31 cellular contexts compared by ENCODE assay signal in genomic region chr1:208641881-208642280, GRCh38.
DNase-seq lines count a peak whose midpoint lies in the region; ATAC-seq and TF ChIP-seq lines count a peak whose summit lies in the region.
"Had no signal": no experiment of that assay in that cellular context is flagged by ENCODE, and none has a peak within 500 bp of the region (broad histone marks: within the 10 kb centered on the region; RNA-seq: fewer than 3 reads in every experiment).

No MANE protein-coding gene starts in this region.

- no peaks in the 10 kb centered on the region for H3F3A ChIP-seq in GM23338 (replicated peaks; ENCODE audit: low read depth)

- no peak for TF ChIP-seq CTCF in GM23338 (conservative IDR thresholded peaks at IDR 0.05; ENCODE audit: low read depth in 2 of 2)

- no CpG with 5 or more reads among the region's 3 CpGs for WGBS in mesendoderm (ENCODE audit: extremely low coverage, insufficient coverage, low lambda C conversion rate)

- no peak overlapping the region for H3K27ac Mint-ChIP-seq in naive thymus-derived CD8-positive, alpha-beta T cell
- no peak overlapping the region for H3K27ac Mint-ChIP-seq in GM23338
- H3K27ac Mint-ChIP-seq: activated CD8-positive, alpha-beta memory T cell treated with anti-CD3 and anti-CD28 coated beads, Interleukin-2, amount 10 ng/mL, durations not matched to agents 7 days and 5 days; activated naive CD8-positive, alpha-beta T cell treated with anti-CD3 and anti-CD28 coated beads, Interleukin-2, amount 50 U/mL, for 24 hours; H9; naive thymus-derived CD4-positive, alpha-beta T cell; T-helper 1 cell treated with Interleukin-12 subunit alpha and Interleukin-12 subunit beta and Interleukin-4 antibody, amounts not matched to agents 30 μg/mL and 1 μg/mL, for 36 hours had no signal

- H3K9me2 ChIP-seq in GM23338 (ENCODE audit: insufficient read depth) = no peaks in the 10 kb centered on the region; the same call in 1 of the 2 replicates
- H3K9me2 ChIP-seq: SK-N-SH had no signal

- no peak overlapping the region for H3K56ac ChIP-seq in mesendoderm (ENCODE audit: low read length)

- H3K4ac ChIP-seq in mesendoderm (ENCODE audit: low read depth, low read length) = no peak overlapping the region

- H4K5ac ChIP-seq in mesendoderm (ENCODE audit: low read length) = peak overlapping the region; percentile 5

- DNase-seq in mesendoderm (no peak), HuH-7.5 (ENCODE audit: low spot score) (no peak), GM23338 (ENCODE audit: low spot score) (no peak)
- DNase-seq in naive thymus-derived CD8-positive, alpha-beta T cell = no peak
- DNase-seq: activated CD4-positive, CD25-positive, alpha-beta regulatory T cell; activated CD8-positive, alpha-beta memory T cell treated with anti-CD3 and anti-CD28 coated beads, Interleukin-2, amount 10 ng/mL, durations not matched to agents 7 days and 5 days; activated naive CD8-positive, alpha-beta T cell treated with anti-CD3 and anti-CD28 coated beads, Interleukin-2, amount 50 U/mL, for 24 hours; activated T-cell treated with anti-CD3 and anti-CD28 coated beads, Interleukin-2, amount 50 U/mL, for 48 hours; CD8-positive, alpha-beta memory T cell; H9; hippocampal formation; KBM-7; lower lobe of right lung; naive thymus-derived CD4-positive, alpha-beta T cell; NCI-H1417 treated with DMSO at 0.1 percent for 48 hours; NCI-H2029 treated with DMSO at 0.1 percent for 48 hours; NCI-H2227 treated with DMSO at 0.1 percent for 48 hours; NCI-H526 treated with DMSO at 0.1 percent for 48 hours; nucleus accumbens; PC-3; SK-N-SH; stimulated activated CD4-positive, alpha-beta T cell treated with anti-CD3 and anti-CD28 coated beads, Interleukin-4, amount 100 ng/mL, for 24 hours; thyroid gland had no signal

- no peak overlapping the region for H2BK5ac ChIP-seq in mesendoderm (ENCODE audit: low read length)

- no peaks in the 10 kb centered on the region for H3K79me1 ChIP-seq in mesendoderm (ENCODE audit: low read length)

- ATAC-seq in GM18867 (IDR thresholded peaks at IDR 0.05; ENCODE audit: unreplicated experiment) = peak; percentile 53
- ATAC-seq in GM19463 (IDR thresholded peaks at IDR 0.05; ENCODE audit: unreplicated experiment) = peak; percentile 56
- ATAC-seq in HG02870 (IDR thresholded peaks at IDR 0.05; ENCODE audit: unreplicated experiment) = peak; percentile 50
- no peak for ATAC-seq in naive thymus-derived CD8-positive, alpha-beta T cell
- ATAC-seq in GM23338 = no peak
- ATAC-seq: activated CD8-positive, alpha-beta memory T cell treated with anti-CD3 and anti-CD28 coated beads, Interleukin-2, amount 10 ng/mL, durations not matched to agents 7 days and 5 days; activated naive CD8-positive, alpha-beta T cell treated with anti-CD3 and anti-CD28 coated beads, Interleukin-2, amount 50 U/mL, for 24 hours; gastroesophageal sphincter; lower lobe of right lung; naive thymus-derived CD4-positive, alpha-beta T cell; PC-3; sciatic nerve had no signal

- no peaks in the 10 kb centered on the region for H3K4me1 Mint-ChIP-seq in naive thymus-derived CD8-positive, alpha-beta T cell
- peaks cover 12% of the 10 kb centered on the region for H3K4me1 Mint-ChIP-seq in GM23338
- H3K4me1 Mint-ChIP-seq: activated CD8-positive, alpha-beta memory T cell treated with anti-CD3 and anti-CD28 coated beads, Interleukin-2, amount 10 ng/mL, durations not matched to agents 7 days and 5 days; activated naive CD8-positive, alpha-beta T cell treated with anti-CD3 and anti-CD28 coated beads, Interleukin-2, amount 50 U/mL, for 24 hours; CD8-positive, alpha-beta memory T cell; naive thymus-derived CD4-positive, alpha-beta T cell had no signal

- H2BK15ac ChIP-seq in mesendoderm (replicated peaks; ENCODE audit: low read depth) = no peak overlapping the region

- POLR2A ChIA-PET in naive thymus-derived CD8-positive, alpha-beta T cell (lab: Charles Lee) = no interaction called here

- no peaks in the 10 kb centered on the region for H3K79me2 ChIP-seq in mesendoderm (ENCODE audit: control insufficient read depth, insufficient read depth, low read length)
- H3K79me2 ChIP-seq in GM23338 (replicated peaks; ENCODE audit: insufficient read depth) = no peaks in the 10 kb centered on the region

- no peaks in the 10 kb centered on the region for H3K36me3 Mint-ChIP-seq in naive thymus-derived CD8-positive, alpha-beta T cell
- no peaks in the 10 kb centered on the region for H3K36me3 Mint-ChIP-seq in GM23338 (ENCODE audit: low read depth)
- H3K36me3 Mint-ChIP-seq: activated CD8-positive, alpha-beta memory T cell treated with anti-CD3 and anti-CD28 coated beads, Interleukin-2, amount 10 ng/mL, durations not matched to agents 7 days and 5 days; CD8-positive, alpha-beta memory T cell; naive thymus-derived CD4-positive, alpha-beta T cell had no signal

- no peak overlapping the region for H3K9ac ChIP-seq in mesendoderm (ENCODE audit: low read length)
- H3K9ac ChIP-seq: SK-N-SH had no signal

- H3K23ac ChIP-seq in mesendoderm (ENCODE audit: low read length) = no peak overlapping the region

- peaks cover 6 to 51% (median 12%) of the 10 kb centered on the region in 5 donors for H3K27me3 Mint-ChIP-seq in naive thymus-derived CD8-positive, alpha-beta T cell
- H3K27me3 Mint-ChIP-seq in GM23338 (ENCODE audit: insufficient read depth, low read depth, poor library complexity) = peaks cover 1% of the 10 kb centered on the region
- H3K27me3 Mint-ChIP-seq: activated naive CD8-positive, alpha-beta T cell treated with anti-CD3 and anti-CD28 coated beads, Interleukin-2, amount 50 U/mL, for 24 hours had no signal

- H3K4me1 ChIP-seq in mesendoderm (ENCODE audit: control insufficient read depth, low read depth, low read length) (no peaks in the 10 kb centered on the region), GM23338 (ENCODE audit: insufficient read depth) (no peaks in the 10 kb centered on the region; the same call in 1 of the 2 replicates)
- H3K4me1 ChIP-seq: gastroesophageal sphincter, lower lobe of right lung, prostate gland, thyroid gland had no signal

- no peak overlapping the region for H3K27ac ChIP-seq in mesendoderm (ENCODE audit: low read depth, low read length)
- no peak overlapping the region for H3K27ac ChIP-seq in GM23338 (ENCODE audit: low read depth)
- H3K27ac ChIP-seq: cardiac muscle cell, gastroesophageal sphincter, lower lobe of right lung, prostate gland, thyroid gland had no signal

- H2AFZ ChIP-seq in GM23338 = no peak overlapping the region

- H3K4me2 ChIP-seq in mesendoderm (ENCODE audit: low read length) (no peak overlapping the region), GM23338 (no peak overlapping the region)
- H3K4me2 ChIP-seq: SK-N-SH had no signal

- no peaks in the 10 kb centered on the region for H3K9me3 Mint-ChIP-seq in naive thymus-derived CD8-positive, alpha-beta T cell
- H3K9me3 Mint-ChIP-seq in GM23338 = no peaks in the 10 kb centered on the region; the same call in 2 of the 3 replicates
- H3K9me3 Mint-ChIP-seq: activated naive CD8-positive, alpha-beta T cell treated with anti-CD3 and anti-CD28 coated beads, Interleukin-2, amount 50 U/mL, for 24 hours; CD8-positive, alpha-beta memory T cell; H9; T-helper 1 cell treated with Interleukin-12 subunit alpha and Interleukin-12 subunit beta and Interleukin-4 antibody, amounts not matched to agents 30 μg/mL and 1 μg/mL, for 36 hours had no signal

- H2BK120ac ChIP-seq in mesendoderm (ENCODE audit: low read depth, low read length) = no peak overlapping the region

- H2AK5ac ChIP-seq in mesendoderm (ENCODE audit: low read length) = no peak overlapping the region

- H3K27me3 ChIP-seq in mesendoderm (ENCODE audit: insufficient read depth, low read length, poor library complexity) = no peaks in the 10 kb centered on the region
- no peaks in the 10 kb centered on the region for H3K27me3 ChIP-seq in GM23338 (ENCODE audit: insufficient read depth)
- H3K27me3 ChIP-seq: cardiac muscle cell, thyroid gland had no signal

- H4K8ac ChIP-seq in mesendoderm (ENCODE audit: low read depth, low read length) = no peak overlapping the region

- no peak overlapping the region for H3K18ac ChIP-seq in mesendoderm (ENCODE audit: low read length)

- no peaks in the 10 kb centered on the region for H4K20me1 ChIP-seq in GM23338 (replicated peaks; ENCODE audit: insufficient read depth)

- no peak overlapping the region for H3K4me3 ChIP-seq in mesendoderm (ENCODE audit: low read length)
- no peak overlapping the region for H3K4me3 ChIP-seq in GM23338
- H3K4me3 ChIP-seq: cardiac muscle cell, gastroesophageal sphincter, lower lobe of right lung, prostate gland, thyroid gland had no signal

- no peak overlapping the region for H3K4me3 Mint-ChIP-seq in naive thymus-derived CD8-positive, alpha-beta T cell
- no peak overlapping the region for H3K4me3 Mint-ChIP-seq in GM23338
- H3K4me3 Mint-ChIP-seq: activated CD8-positive, alpha-beta memory T cell treated with anti-CD3 and anti-CD28 coated beads, Interleukin-2, amount 10 ng/mL, durations not matched to agents 7 days and 5 days; activated naive CD8-positive, alpha-beta T cell treated with anti-CD3 and anti-CD28 coated beads, Interleukin-2, amount 50 U/mL, for 24 hours; H9; naive thymus-derived CD4-positive, alpha-beta T cell; T-helper 1 cell treated with Interleukin-12 subunit alpha and Interleukin-12 subunit beta and Interleukin-4 antibody, amounts not matched to agents 30 μg/mL and 1 μg/mL, for 36 hours had no signal

- no peaks in the 10 kb centered on the region for H3K36me3 ChIP-seq in mesendoderm (ENCODE audit: control insufficient read depth, insufficient read depth, low read length)
- H3K36me3 ChIP-seq in GM23338 (ENCODE audit: insufficient read depth) = no peaks in the 10 kb centered on the region
- H3K36me3 ChIP-seq: cardiac muscle cell, gastroesophageal sphincter, lower lobe of right lung, prostate gland, thyroid gland had no signal

TF ChIP-seq in GM23338, 12 proteins besides CTCF, POLR2A, EP300 and RAD21:
- TF ChIP-seq ETS1 (IDR thresholded peaks at IDR 0.05) = no peak
TF ChIP-seq in GM23338: peak in this region for 0.

Comparison
In these comparisons a context has a peak if more than half of its experiments do, and no peak if none do; other contexts are left out.
1. ATAC-seq: peak in GM18867 (single experiment), GM19463 (single experiment) and HG02870 (single experiment); none in naive thymus-derived CD8-positive, alpha-beta T cell (0 of 2) and GM23338 (single experiment).